Comparison of ENCODE assay signal across 8 cellular contexts in the genomic region with DNA sequence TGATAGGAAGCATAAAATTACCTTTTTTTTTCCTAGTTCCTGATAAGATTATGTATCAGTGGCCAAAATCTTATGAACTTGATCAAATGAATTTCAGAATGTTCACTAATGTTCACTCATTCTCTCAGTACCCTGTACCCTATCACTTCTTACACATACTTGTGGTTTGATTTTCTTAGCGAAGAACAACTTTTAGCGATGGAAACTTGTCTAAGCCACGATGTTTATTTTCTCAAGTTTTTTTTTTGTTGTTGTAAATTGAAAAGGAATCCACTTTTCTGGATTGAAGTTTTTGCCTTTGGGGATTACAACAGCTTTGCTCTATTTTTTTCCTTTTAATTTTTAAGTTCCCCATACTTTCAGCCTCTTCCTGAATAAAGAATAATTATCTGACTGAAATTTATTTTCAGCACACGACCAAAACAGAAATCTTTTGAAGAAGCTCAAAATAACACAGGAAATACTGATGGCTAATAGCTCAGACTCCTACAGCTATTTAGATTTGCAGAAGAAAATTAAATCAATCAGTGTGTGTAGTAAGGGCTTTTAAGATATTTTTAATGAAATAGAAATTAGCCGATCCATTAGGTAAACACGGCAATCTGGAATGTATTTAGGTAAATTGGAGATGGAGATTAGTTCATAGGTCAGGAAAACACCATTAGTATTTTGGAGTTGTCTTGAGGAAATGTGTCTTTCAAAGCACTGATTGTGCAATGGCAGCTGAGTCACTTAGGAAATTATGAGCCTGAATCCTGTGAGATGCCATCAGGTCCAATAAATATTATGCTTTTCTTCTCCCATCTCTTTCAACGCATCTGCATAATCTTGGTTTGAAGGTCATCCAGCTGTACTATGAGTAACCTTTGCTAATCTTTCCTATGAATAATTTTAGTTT.
DNase-seq lines count a peak whose midpoint lies in the region; ATAC-seq and TF ChIP-seq lines count a peak whose summit lies in the region.

No MANE protein-coding gene starts in this region.

- CTCF ChIA-PET in T-cell (lab: Charles Lee), result no interaction called here

- H3K27me3 ChIP-seq in heart right ventricle (no peaks in the 10 kb centered on the region), subcutaneous abdominal adipose tissue (ENCODE audit: control insufficient read depth in 5 of 5, insufficient read depth in 4 of 5, low read length in 5 of 5) (no peaks in the 10 kb centered on the region)

- no peaks in the 10 kb centered on the region for H3K36me3 Mint-ChIP-seq in HFFc6 (ENCODE audit: low read depth)
- no peaks in the 10 kb centered on the region for H3K36me3 Mint-ChIP-seq in T-cell
- peaks cover 0 to 6% (median 0%) of the 10 kb centered on the region in 3 donors for H3K36me3 Mint-ChIP-seq in immature natural killer cell

- peaks cover 56% of the 10 kb centered on the region for H3K4me1 Mint-ChIP-seq in HFFc6 (ENCODE audit: low read depth)
- peaks cover 36 to 42% (median 38%) of the 10 kb centered on the region in 3 donors for H3K4me1 Mint-ChIP-seq in T-cell
- no peaks in the 10 kb centered on the region for H3K4me1 Mint-ChIP-seq in immature natural killer cell
- peaks cover 38% of the 10 kb centered on the region for H3K4me1 Mint-ChIP-seq in stimulated activated naive CD8-positive, alpha-beta T cell treated with anti-CD3 and anti-CD28 coated beads, Interleukin-15, amount 100 ng/mL, for 72 hours

- H3K9me3 ChIP-seq in heart right ventricle (no peaks in the 10 kb centered on the region), subcutaneous abdominal adipose tissue (ENCODE audit: control insufficient read depth in 5 of 5, low read length in 5 of 5) (no peaks in the 10 kb centered on the region)

- WGBS in heart right ventricle, 2 donors, result 53 to 67% methylated on average over 7 of the region's 7 CpGs

- H3K27ac Mint-ChIP-seq in HFFc6 (peak overlapping the region; percentile 74), T-cell (peak overlapping the region; percentile 87 to 90), immature natural killer cell (no peak overlapping the region)
- H3K27ac Mint-ChIP-seq in stimulated activated naive CD8-positive, alpha-beta T cell treated with anti-CD3 and anti-CD28 coated beads, Interleukin-15, amount 100 ng/mL, for 72 hours, result peak overlapping the region in 1 of 2 donors; percentile 72

- ATAC-seq in T-cell (replicated peaks in 1 of 4) (no peak), heart right ventricle (peak in 6 of 8 donors; percentile 26 to 80 (median 58))
- no peak for ATAC-seq in stimulated activated naive CD8-positive, alpha-beta T cell treated with anti-CD3 and anti-CD28 coated beads, Interleukin-15, amount 100 ng/mL, for 72 hours

- H3K4me1 ChIP-seq in heart right ventricle (peaks cover 0 to 27% (median 4%) of the 10 kb centered on the region in 9 donors), subcutaneous abdominal adipose tissue (ENCODE audit: control insufficient read depth in 5 of 5, insufficient read depth in 5 of 5, low read length in 5 of 5) (peaks cover 0 to 14% (median 13%) of the 10 kb centered on the region in 5 donors)

- H3K4me3 ChIP-seq in heart right ventricle, result no peak overlapping the region
- no peak overlapping the region for H3K4me3 ChIP-seq in subcutaneous abdominal adipose tissue (ENCODE audit: low read depth in 1 of 5, low read length in 5 of 5)

- H3K36me3 ChIP-seq in heart right ventricle, result no peaks in the 10 kb centered on the region
- H3K36me3 ChIP-seq in subcutaneous abdominal adipose tissue (ENCODE audit: control insufficient read depth in 5 of 5, insufficient read depth in 5 of 5, low read length in 5 of 5), result no peaks in the 10 kb centered on the region

- H3K4me3 Mint-ChIP-seq in HFFc6, result peak overlapping the region; percentile 69
- H3K4me3 Mint-ChIP-seq in T-cell, result peak overlapping the region in 1 of 3 donors; percentile 66
- H3K4me3 Mint-ChIP-seq in immature natural killer cell, result no peak overlapping the region
- no peak overlapping the region for H3K4me3 Mint-ChIP-seq in stimulated activated naive CD8-positive, alpha-beta T cell treated with anti-CD3 and anti-CD28 coated beads, Interleukin-15, amount 100 ng/mL, for 72 hours

- POLR2A ChIA-PET in T-cell (lab: Charles Lee), result interaction anchor here in 1 of 2 donors (0.6 kb wide), 1 partner anchor 277 kb away, joined by 3 read pairs; no protein-coding TSS in a partner anchor

- H3K9me3 Mint-ChIP-seq in HFFc6, result no peaks in the 10 kb centered on the region
- no peaks in the 10 kb centered on the region for H3K9me3 Mint-ChIP-seq in T-cell
- peaks cover 0 to 11% (median 4%) of the 10 kb centered on the region in 6 donors for H3K9me3 Mint-ChIP-seq in immature natural killer cell
- H3K9me3 Mint-ChIP-seq in stimulated activated naive CD8-positive, alpha-beta T cell treated with anti-CD3 and anti-CD28 coated beads, Interleukin-15, amount 100 ng/mL, for 72 hours, result no peaks in the 10 kb centered on the region

- no peaks in the 10 kb centered on the region for H3K27me3 Mint-ChIP-seq in HFFc6 (ENCODE audit: insufficient read depth)
- H3K27me3 Mint-ChIP-seq in T-cell, result no peaks in the 10 kb centered on the region
- peaks cover 0 to 1% (median 0%) of the 10 kb centered on the region in 3 donors for H3K27me3 Mint-ChIP-seq in immature natural killer cell (ENCODE audit: low read depth in 3 of 3)
- H3K27me3 Mint-ChIP-seq in stimulated activated naive CD8-positive, alpha-beta T cell treated with anti-CD3 and anti-CD28 coated beads, Interleukin-15, amount 100 ng/mL, for 72 hours, result no peaks in the 10 kb centered on the region

- no peak overlapping the region for H3K9ac ChIP-seq in subcutaneous abdominal adipose tissue (ENCODE audit: low read length in 5 of 5)

- DNase-seq in HFFc6 (peak; percentile 71), T-cell (no peak), heart right ventricle (no peak), NCI-H446 (lab: John Stamatoyannopoulos, UW) (no peak), immature natural killer cell (no peak), NCI-H2196 treated with DMSO at 0.1 percent for 48 hours (lab: John Stamatoyannopoulos, UW; ENCODE audit: unreplicated experiment) (no peak)
- no peak for DNase-seq in stimulated activated naive CD8-positive, alpha-beta T cell treated with anti-CD3 and anti-CD28 coated beads, Interleukin-15, amount 100 ng/mL, for 72 hours

- H3K27ac ChIP-seq in heart right ventricle, result peak overlapping the region; percentile 3 to 82 (median 64)
- H3K27ac ChIP-seq in subcutaneous abdominal adipose tissue (ENCODE audit: low read depth, low read length), result peak overlapping the region; percentile 47

- intact Hi-C loops in heart right ventricle (cut with DNase I), result loop anchor here in 5 of 10 donors (5.0 to 10.0 kb wide), 6 partner anchors 59 to 218 kb away; a partner anchor contains a TSS

- TF ChIP-seq CTCF in HFFc6 (IDR thresholded peaks at IDR 0.05) (no peak), heart right ventricle (IDR thresholded peaks at IDR 0.05) (no peak)

Comparison
In these comparisons a context has a peak if more than half of its experiments do, and no peak if none do; other contexts are left out.
1. H3K27ac Mint-ChIP-seq: peak in HFFc6 (single experiment) and T-cell (2 of 2); none in immature natural killer cell (0 of 6).
2. ATAC-seq: peak in heart right ventricle (6 of 8); none in T-cell (0 of 4) and stimulated activated naive CD8-positive, alpha-beta T cell treated with anti-CD3 and anti-CD28 coated beads, Interleukin-15, amount 100 ng/mL, for 72 hours (single experiment).